In genomic region chr12:22014783-22015144, GRCh38 we compare ENCODE assay signal across 29 cellular contexts. TPM values are rescaled to one million over a fixed set of nuclear protein-coding genes. Genes with fewer than 3 reads are reported as not detected.
DNase-seq lines count a peak whose midpoint lies in the region; ATAC-seq and TF ChIP-seq lines count a peak whose summit lies in the region.
"Had no signal": no experiment of that assay in that cellular context is flagged by ENCODE, and none has a peak within 500 bp of the region (broad histone marks: within the 10 kb centered on the region; RNA-seq: fewer than 3 reads in every experiment).

No MANE protein-coding gene starts in this region.

- no peak for TF ChIP-seq CTCF in heart left ventricle (IDR thresholded peaks at IDR 0.05)
- no peak for TF ChIP-seq CTCF in cardiac fibroblast (IDR thresholded peaks at IDR 0.05; ENCODE audit: low read depth, low read length)
- TF ChIP-seq CTCF in foreskin fibroblast (IDR thresholded peaks at IDR 0.05; ENCODE audit: low read depth, low read length), result no peak

- DNase-seq in heart left ventricle (peak in 2 of 5 donors; percentile 13 to 20), left cardiac atrium (no peak), cardiac fibroblast (ENCODE audit: low read depth in 2 of 2) (peak; percentile 17 to 59), foreskin fibroblast (peak; percentile 9 to 41), MV-4-11 (lab: John Stamatoyannopoulos, UW) (no peak), anterior cingulate cortex (lab: John Stamatoyannopoulos, UW) (no peak), substantia nigra (lab: John Stamatoyannopoulos, UW) (no peak)
- no peak for DNase-seq in activated effector memory CD4-positive, alpha-beta T cell treated with anti-CD3 and anti-CD28 coated beads, Interleukin-2, amount 50 U/mL, for 16 hours
- DNase-seq: activated CD4-positive, alpha-beta memory T cell treated with anti-CD3 and anti-CD28 coated beads for 36 hours; activated CD4-positive, CD25-positive, alpha-beta regulatory T cell treated with anti-CD3 and anti-CD28 coated beads, Interleukin-2, amount 50 U/mL, for 72 hours; activated naive CD4-positive, alpha-beta T cell treated with anti-CD3 and anti-CD28 coated beads for 36 hours; DND-41; effector CD8-positive, alpha-beta T cell; gastrocnemius medialis; hypothalamus; KG1; mesenchymal stem cell; NCI-H1105; NCI-H187; NCI-H2171 treated with DMSO at 0.1 percent for 48 hours; NCI-H524; nephron progenitor cell; OCI-M1; stimulated activated naive CD8-positive, alpha-beta T cell treated with anti-CD3 and anti-CD28 coated beads, Interleukin-15, Interleukin-2, amounts not matched to agents 100 U/mL and 50 U/mL, for 24 hours; T-helper 2 cell; testis had no signal

- ATAC-seq in heart left ventricle (peak in 2 of 4 donors; percentile 13 to 59), left cardiac atrium (no peak)
- ATAC-seq: gastrocnemius medialis; stimulated activated naive CD8-positive, alpha-beta T cell treated with anti-CD3 and anti-CD28 coated beads, Interleukin-15, Interleukin-2, amounts not matched to agents 100 U/mL and 50 U/mL, for 24 hours had no signal

- H3K4me1 ChIP-seq in heart left ventricle, result peaks cover 0 to 12% (median 0%) of the 10 kb centered on the region in 12 donors
- H3K4me1 ChIP-seq: breast epithelium, gastrocnemius medialis, testis had no signal

- no peaks in the 10 kb centered on the region for H3K36me3 ChIP-seq in heart left ventricle
- H3K36me3 ChIP-seq: breast epithelium, gastrocnemius medialis had no signal

- no peak for TF ChIP-seq POLR2A in heart left ventricle (IDR thresholded peaks at IDR 0.05)

- H3K27ac ChIP-seq in heart left ventricle (peak overlapping the region in 7 of 12 donors; percentile 38 to 63 (median 54)), substantia nigra (ENCODE audit: low read depth, low read length, poor library complexity, severe bottlenecking) (no peak overlapping the region)
- H3K27ac ChIP-seq: breast epithelium, epithelial cell of prostate, skin epidermis, testis had no signal

- H3K9me3 ChIP-seq in heart left ventricle, result no peaks in the 10 kb centered on the region
- H3K9me3 ChIP-seq: breast epithelium, gastrocnemius medialis, testis had no signal

- 45 to 58% (median 53%) methylated on average over 7 of the region's 7 CpGs for WGBS in heart left ventricle, 4 donors

- H3K27me3 ChIP-seq in heart left ventricle, result no peaks in the 10 kb centered on the region
- H3K27me3 ChIP-seq: breast epithelium, gastrocnemius medialis, testis had no signal

- H3K4me3 ChIP-seq in heart left ventricle, result no peak overlapping the region
- H3K4me3 ChIP-seq in cardiac fibroblast (replicated peaks in 1 of 2; ENCODE audit: low read depth in 2 of 2, low read length in 2 of 2), result no peak overlapping the region
- no peak overlapping the region for H3K4me3 ChIP-seq in foreskin fibroblast (ENCODE audit: low read depth in 1 of 2, low read length in 2 of 2)
- H3K4me3 ChIP-seq: breast epithelium, gastrocnemius medialis, skin epidermis, testis had no signal

- intact Hi-C loops in heart left ventricle (cut with DNase I), result loop anchor here in 1 of 10 donors (5.0 kb wide), 1 partner anchor 317 kb away; no protein-coding TSS in a partner anchor
- intact Hi-C loops in left cardiac atrium (cut with DNase I), result no loop called here

RNA-seq across cellular contexts. Expression of gene CMAS, which starts 31.3 kb away (rescaled TPM):
- total RNA-seq in heart left ventricle (10 to 100 TPM; 21.5 to 45.3 (median 34.6) TPM), left cardiac atrium (10 to 100 TPM; 42.2 to 48.0 TPM)
- polyA plus RNA-seq in heart left ventricle, result 10 to 100 TPM; 24.3 to 55.8 TPM

Comparison
In these comparisons a context has a peak if more than half of its experiments do, and no peak if none do; other contexts are left out.
1. DNase-seq: peak in cardiac fibroblast (2 of 2) and foreskin fibroblast (2 of 2); none in left cardiac atrium (single experiment), activated effector memory CD4-positive, alpha-beta T cell treated with anti-CD3 and anti-CD28 coated beads, Interleukin-2, amount 50 U/mL, for 16 hours (single experiment), MV-4-11 (single experiment), anterior cingulate cortex (0 of 58) and substantia nigra (0 of 49).